8 cellular contexts compared by ENCODE assay signal in genomic region chr14:100239200-100239839, GRCh38. TPM values are rescaled to one million over a fixed set of nuclear protein-coding genes. Genes with fewer than 3 reads are reported as not detected.
DNase-seq lines count a peak whose midpoint lies in the region; ATAC-seq, FAIRE-seq and TF ChIP-seq lines count a peak whose summit lies in the region.

No MANE protein-coding gene starts in this region.

- no peak for ATAC-seq in DND-41 (ENCODE audit: insufficient read depth, low read depth)
- ATAC-seq in activated naive CD8-positive, alpha-beta T cell treated with anti-CD3 and anti-CD28 coated beads, Interleukin-2, amount 10 ng/mL, durations not matched to agents 7 days and 5 days (ENCODE audit: low read depth) = no peak

- intact Hi-C loops in spleen (cut with DNase I; ENCODE audit: low total_unique reads) = no loop called here

- H3K27me3 Mint-ChIP-seq in activated naive CD8-positive, alpha-beta T cell treated with anti-CD3 and anti-CD28 coated beads, Interleukin-2, amount 10 ng/mL, durations not matched to agents 7 days and 5 days = no peaks in the 10 kb centered on the region

- TF ChIP-seq CTCF in DND-41 (IDR thresholded peaks at IDR 0.05; ENCODE audit: borderline replicate concordance, extremely low read depth, low read length, poor library complexity, severe bottlenecking) (no peak), LNCaP clone FGC (IDR thresholded peaks at IDR 0.05; ENCODE audit: control insufficient read depth, extremely low read depth, insufficient read depth) (no peak), spleen (IDR thresholded peaks at IDR 0.05 in 8 of 11, conservative IDR thresholded peaks at IDR 0.05 in 3 of 11) (peak in 1 of 11 experiments; percentile 10)

- peak overlapping the region; percentile 82 for H3K27ac Mint-ChIP-seq in activated naive CD8-positive, alpha-beta T cell treated with anti-CD3 and anti-CD28 coated beads, Interleukin-2, amount 10 ng/mL, durations not matched to agents 7 days and 5 days

- H3K9ac ChIP-seq in DND-41 (ENCODE audit: low read depth, low read length) = peak overlapping the region; percentile 99

- H4K20me1 ChIP-seq in DND-41 (ENCODE audit: insufficient read depth, low read length) = peaks cover 69% of the 10 kb centered on the region

- H3K36me3 ChIP-seq in DND-41 (ENCODE audit: insufficient read depth, low read length) = peaks cover 52% of the 10 kb centered on the region
- H3K36me3 ChIP-seq in spleen = peaks cover 0 to 18% (median 0%) of the 10 kb centered on the region in 6 donors

- 0 to 1% (median 0%) methylated on average over 32 to 95 of the region's 95 CpGs for WGBS in spleen, 5 donors

- H3K4me3 ChIP-seq in DND-41 (ENCODE audit: low read depth in 1 of 2, low read length in 2 of 2) = peak overlapping the region; percentile 96 to 99
- H3K4me3 ChIP-seq in LNCaP clone FGC (ENCODE audit: low read depth, low read length) = peak overlapping the region; percentile 91
- peak overlapping the region; percentile 97 for H3K4me3 ChIP-seq in iPS-11a (ENCODE audit: low read depth, low read length)
- H3K4me3 ChIP-seq in spleen = peak overlapping the region; percentile 80 to 100 (median 100)

- in situ Hi-C loops in KBM-7 (cut with MboI; ENCODE audit: low pct_unique_long_range_greater_than_20kb, low sequenced_read_pairs) = no loop called here

- no peak for TF ChIP-seq POLR2A in spleen (IDR thresholded peaks at IDR 0.05)
- no peak for TF ChIP-seq POLR2A in H54 (IDR thresholded peaks at IDR 0.05; ENCODE audit: low read depth, low read length)

- peaks cover 26% of the 10 kb centered on the region for H3K36me3 Mint-ChIP-seq in activated naive CD8-positive, alpha-beta T cell treated with anti-CD3 and anti-CD28 coated beads, Interleukin-2, amount 10 ng/mL, durations not matched to agents 7 days and 5 days

- no peak for FAIRE-seq in H54 (lab: Jason Lieb, UNC)

- H3K4me1 Mint-ChIP-seq in activated naive CD8-positive, alpha-beta T cell treated with anti-CD3 and anti-CD28 coated beads, Interleukin-2, amount 10 ng/mL, durations not matched to agents 7 days and 5 days = peaks cover 50% of the 10 kb centered on the region

- H3K9me3 Mint-ChIP-seq in activated naive CD8-positive, alpha-beta T cell treated with anti-CD3 and anti-CD28 coated beads, Interleukin-2, amount 10 ng/mL, durations not matched to agents 7 days and 5 days = no peaks in the 10 kb centered on the region

- POLR2A ChIA-PET in activated naive CD8-positive, alpha-beta T cell treated with anti-CD3 and anti-CD28 coated beads, Interleukin-2, amount 10 ng/mL, durations not matched to agents 7 days and 5 days (lab: Charles Lee) = interaction anchor here (3.5 kb wide), 1 partner anchor 18 kb away, joined by 20 read pairs; no protein-coding TSS in a partner anchor

- H3K27ac ChIP-seq in DND-41 (ENCODE audit: low read length) = peak overlapping the region; percentile 96
- peak overlapping the region; percentile 85 to 100 (median 100) for H3K27ac ChIP-seq in spleen

- peak; percentile 34 for DNase-seq in DND-41
- DNase-seq in LNCaP clone FGC (ENCODE audit: low read depth) = no peak
- DNase-seq in activated naive CD8-positive, alpha-beta T cell treated with anti-CD3 and anti-CD28 coated beads, Interleukin-2, amount 10 ng/mL, durations not matched to agents 7 days and 5 days = peak; percentile 66
- DNase-seq in spleen = peak; percentile 92
- DNase-seq in KBM-7 = no peak
- DNase-seq in NCI-H526 (lab: John Stamatoyannopoulos, UW) = no peak
- DNase-seq in H54 (ENCODE audit: insufficient read length, low spot score) = no peak

- H3K27me3 ChIP-seq in DND-41 (ENCODE audit: insufficient read depth, low read length, poor library complexity) = no peaks in the 10 kb centered on the region
- no peaks in the 10 kb centered on the region for H3K27me3 ChIP-seq in spleen (replicated peaks in 1 of 7)

- H3K4me3 Mint-ChIP-seq in activated naive CD8-positive, alpha-beta T cell treated with anti-CD3 and anti-CD28 coated beads, Interleukin-2, amount 10 ng/mL, durations not matched to agents 7 days and 5 days = peak overlapping the region; percentile 83

- peak overlapping the region; percentile 71 for H2AFZ ChIP-seq in DND-41 (ENCODE audit: low read depth, low read length)

- H3K9me3 ChIP-seq in DND-41 (ENCODE audit: insufficient read depth, low read length, severe bottlenecking) = no peaks in the 10 kb centered on the region
- no peaks in the 10 kb centered on the region for H3K9me3 ChIP-seq in spleen

- H3K4me1 ChIP-seq in DND-41 (ENCODE audit: insufficient read depth, low read length) (peaks cover 57% of the 10 kb centered on the region), spleen (peaks cover 47 to 75% (median 73%) of the 10 kb centered on the region in 6 donors)

- H3K79me2 ChIP-seq in DND-41 (ENCODE audit: insufficient read depth, low read length) = peaks cover 91% of the 10 kb centered on the region

- H3K4me2 ChIP-seq in DND-41 (ENCODE audit: insufficient read depth, low read length) = peak overlapping the region; percentile 74

RNA-seq across cellular contexts. Expression of gene YY1, which starts 0.4 kb away (rescaled TPM):
- 10 to 100 TPM; 86.4 to 89.6 TPM for total RNA-seq in activated naive CD8-positive, alpha-beta T cell treated with anti-CD3 and anti-CD28 coated beads, Interleukin-2, amount 10 ng/mL, durations not matched to agents 7 days and 5 days
- 10 to 100 TPM; 53.7 to 64.1 (median 58.3) TPM for total RNA-seq in spleen
- polyA plus RNA-seq in spleen = 10 to 100 TPM; 28.4 to 34.1 (median 31.0) TPM

Comparison
In these comparisons a context has a peak if more than half of its experiments do, and no peak if none do; other contexts are left out.
1. DNase-seq: peak in DND-41 (single experiment), activated naive CD8-positive, alpha-beta T cell treated with anti-CD3 and anti-CD28 coated beads, Interleukin-2, amount 10 ng/mL, durations not matched to agents 7 days and 5 days (single experiment) and spleen (single experiment); none in LNCaP clone FGC (single experiment), KBM-7 (single experiment), NCI-H526 (0 of 2) and H54 (single experiment).
2. Peak in every context shown above with its lines, with median percentiles within 50 percentile points of each other: H3K4me3 ChIP-seq.